11 cellular contexts compared by ENCODE assay signal in genomic region chr11:83427943-83428342, GRCh38.
"Had no signal": no experiment of that assay in that cellular context is flagged by ENCODE, and none has a peak within 500 bp of the region (broad histone marks: within the 10 kb centered on the region; RNA-seq: fewer than 3 reads in every experiment).

No MANE protein-coding gene starts in this region.

- ATAC-seq: GM23338, HCT116 had no signal

- H3K36me3 ChIP-seq: HAP-1 had no signal

- H3K4me1 ChIP-seq: HAP-1 had no signal

- H3K9ac ChIP-seq: GM23248 had no signal

- H3K4me3 Mint-ChIP-seq: GM23338, H9, HFFc6 had no signal

- H3K9me3 ChIP-seq: HAP-1 had no signal

- H2AFZ ChIP-seq: GM23248, GM23338 had no signal

- H3K4me3 ChIP-seq: GM23248, GM23338, HAP-1 had no signal

- H3K27ac ChIP-seq: GM23248 had no signal

- H3K4me2 ChIP-seq: GM23338 had no signal

- H3K9me3 Mint-ChIP-seq: GM23338 had no signal

- H3K27ac Mint-ChIP-seq: GM23338, H9, HFFc6 had no signal

- FAIRE-seq: H1, H54 had no signal

- DNase-seq: GM23248, GOT3, H7, H9, HCEC 1CT, HFFc6 had no signal
